Comparison of ENCODE assay signal across 8 cellular contexts in genomic region chr9:126615251-126615790, GRCh38.
DNase-seq lines count a peak whose midpoint lies in the region; ATAC-seq and TF ChIP-seq lines count a peak whose summit lies in the region.

No MANE protein-coding gene starts in this region.

- no peak for TF ChIP-seq CTCF in GM10266 (IDR thresholded peaks at IDR 0.05; ENCODE audit: control insufficient read depth, insufficient read depth, low read depth, missing control alignments)
- TF ChIP-seq CTCF in coronary artery (IDR thresholded peaks at IDR 0.05) = no peak
- no peak for TF ChIP-seq CTCF in nephron progenitor cell (IDR thresholded peaks at IDR 0.05)

- H3K9me3 Mint-ChIP-seq in nephron progenitor cell = no peaks in the 10 kb centered on the region

- no peak overlapping the region for H3K27ac ChIP-seq in coronary artery

- peak overlapping the region; percentile 79 for H3K4me3 Mint-ChIP-seq in nephron progenitor cell

- peaks cover 93% of the 10 kb centered on the region for H3K27me3 Mint-ChIP-seq in nephron progenitor cell (ENCODE audit: low read depth, poor library complexity)

- peak overlapping the region; percentile 67 for H3K4me3 ChIP-seq in coronary artery

- ATAC-seq in HG03097 (IDR thresholded peaks at IDR 0.05; ENCODE audit: low FRiP score, unreplicated experiment) (no peak), GM21360 (IDR thresholded peaks at IDR 0.05; ENCODE audit: unreplicated experiment) (no peak)

- DNase-seq in GM10266 (ENCODE audit: extremely low spot score) (peak; percentile 55), NCI-H2029 treated with DMSO at 0.1 percent for 48 hours (lab: John Stamatoyannopoulos, UW) (peak; percentile 56), coronary artery (ENCODE audit: low spot score) (no peak), nephron progenitor cell (peak; percentile 54), superior temporal gyrus (ENCODE audit: extremely low spot score) (no peak), COLO829 (ENCODE audit: low spot score) (no peak)

- H3K36me3 Mint-ChIP-seq in nephron progenitor cell (ENCODE audit: low read depth) = no peaks in the 10 kb centered on the region

- H3K4me1 Mint-ChIP-seq in nephron progenitor cell = peaks cover 65% of the 10 kb centered on the region

- H3K27ac Mint-ChIP-seq in nephron progenitor cell = no peak overlapping the region

Comparison
In these comparisons a context has a peak if more than half of its experiments do, and no peak if none do; other contexts are left out.
1. DNase-seq: peak in GM10266 (single experiment), NCI-H2029 treated with DMSO at 0.1 percent for 48 hours (single experiment) and nephron progenitor cell (single experiment); none in coronary artery (single experiment), superior temporal gyrus (single experiment) and COLO829 (single experiment).